Comparison of ENCODE assay signal across 8 cellular contexts in the genomic region with DNA sequence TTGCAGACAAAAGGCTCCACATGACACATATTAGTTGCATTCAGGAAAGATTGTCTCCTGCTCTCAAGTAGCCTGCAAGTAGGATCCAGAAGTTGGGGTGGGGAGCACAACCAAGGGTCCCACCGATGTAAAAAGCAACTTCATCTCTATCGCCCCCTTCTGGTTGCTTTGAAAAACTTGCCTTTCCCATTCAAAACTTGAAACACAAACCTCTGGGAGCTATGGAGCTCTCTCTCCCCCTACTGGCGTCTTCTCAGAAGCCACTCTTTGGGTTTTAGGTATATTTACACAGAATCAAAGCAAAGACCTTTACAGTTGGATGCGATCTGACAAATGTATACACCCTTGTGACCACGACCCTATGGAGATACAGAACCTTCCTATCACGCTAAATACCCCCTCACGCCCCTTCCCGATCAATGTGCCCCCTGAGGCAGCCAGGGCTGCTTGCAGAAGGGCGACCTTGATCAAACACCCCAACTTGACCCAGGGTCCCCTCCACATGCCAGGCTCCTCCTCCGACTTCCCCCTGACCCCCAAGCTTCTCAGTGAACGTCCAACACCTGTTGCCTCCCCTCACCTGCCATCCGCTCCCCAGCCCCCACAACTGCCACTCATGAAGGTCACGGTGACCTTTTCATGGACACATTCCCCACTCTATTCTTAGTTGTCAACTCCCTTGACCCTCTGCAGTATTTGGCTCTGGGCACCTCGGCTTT. TPM values are rescaled to one million over a fixed set of nuclear protein-coding genes. Genes with fewer than 3 reads are reported as not detected.
DNase-seq lines count a peak whose midpoint lies in the region; ATAC-seq, FAIRE-seq and TF ChIP-seq lines count a peak whose summit lies in the region.

No MANE protein-coding gene starts in this region.

- H3K9ac ChIP-seq in mucosa of stomach (ENCODE audit: low read length) = peak overlapping the region; percentile 0

- intact Hi-C loops in aorta (cut with DNase I) = loop anchor here in 1 of 2 donors (2.0 kb wide), 1 partner anchor 63 kb away; no protein-coding TSS in a partner anchor

- TF ChIP-seq CTCF in D721Med (IDR thresholded peaks at IDR 0.05; ENCODE audit: insufficient read depth, missing control alignments) (peak; percentile 96), epithelial cell of esophagus (IDR thresholded peaks at IDR 0.05; ENCODE audit: insufficient read depth, low read depth, low read length, missing control alignments) (peak; percentile 100)

- H3K9me3 ChIP-seq in mucosa of stomach (ENCODE audit: control insufficient read depth, low read length) (no peaks in the 10 kb centered on the region), aorta (ENCODE audit: control insufficient read depth, low read length) (no peaks in the 10 kb centered on the region)

- H3K36me3 ChIP-seq in mucosa of stomach (ENCODE audit: control insufficient read depth, insufficient read depth, low read length) (no peaks in the 10 kb centered on the region), aorta (ENCODE audit: control insufficient read depth in 1 of 2, insufficient read depth in 2 of 2, low read length in 1 of 2) (no peaks in the 10 kb centered on the region)

- FAIRE-seq in D721Med (lab: Jason Lieb, UNC) = no peak

- peaks cover 40% of the 10 kb centered on the region for H3K4me1 ChIP-seq in mucosa of stomach (ENCODE audit: control insufficient read depth, insufficient read depth, low read length)
- no peaks in the 10 kb centered on the region for H3K4me1 ChIP-seq in aorta (ENCODE audit: control insufficient read depth in 1 of 2, insufficient read depth in 2 of 2, low read length in 2 of 2)

- DNase-seq in D721Med (ENCODE audit: insufficient read length, low spot score) = peak; percentile 77
- DNase-seq in HS-5 (ENCODE audit: low read depth) = peak; percentile 58
- DNase-seq in NCI-H774 (lab: John Stamatoyannopoulos, UW) = peak; percentile 62
- DNase-seq in activated CD4-positive, alpha-beta T cell treated with anti-CD3 and anti-CD28 coated beads, Interleukin-2, amount 50 U/mL, for 1 hour = peak; percentile 66
- DNase-seq in epithelial cell of esophagus (ENCODE audit: low read depth) = peak; percentile 86
- no peak for DNase-seq in aorta
- DNase-seq in 8988T = no peak

- H3K27me3 ChIP-seq in mucosa of stomach (ENCODE audit: control insufficient read depth, insufficient read depth, low read length) (no peaks in the 10 kb centered on the region), aorta (ENCODE audit: control insufficient read depth in 1 of 2, insufficient read depth in 2 of 2, low read length in 1 of 2) (no peaks in the 10 kb centered on the region)

- ATAC-seq in aorta (ENCODE audit: low FRiP score) = peak; percentile 87

- WGBS in aorta, 2 donors = 29 to 30% methylated on average over 14 of the region's 14 CpGs

- H3K4me3 ChIP-seq in epithelial cell of esophagus (ENCODE audit: low read length) (no peak overlapping the region), mucosa of stomach (ENCODE audit: low read length) (no peak overlapping the region), aorta (ENCODE audit: low read length in 2 of 2) (no peak overlapping the region)

- no peak overlapping the region for H3K27ac ChIP-seq in aorta (ENCODE audit: low read depth in 1 of 2, low read length in 2 of 2)

RNA-seq across cellular contexts. Expression of a gene that starts 10.1 kb away (rescaled TPM):
- total RNA-seq in aorta = 10 to 100 TPM; 38.8 to 40.5 TPM
- polyA plus RNA-seq in aorta = 100 to 1,000 TPM in 1 of 2 donors, 10 to 100 TPM in 1; 52.5 to 135 TPM

RNA-seq across cellular contexts. Expression of a gene that starts 10.8 kb away (rescaled TPM):
- 1 to 10 TPM in 1 of 2 donors, under 1 TPM in 1; 0.49 to 1.2 TPM for total RNA-seq in aorta
- polyA plus RNA-seq in aorta = 1 to 10 TPM in 1 of 2 donors, not detected in 1; 4.1 TPM

RNA-seq across cellular contexts. Expression of a gene that starts 20.7 kb away (rescaled TPM):
- 10 to 100 TPM; 20.2 to 31.3 TPM for total RNA-seq in aorta
- polyA plus RNA-seq in aorta = 10 to 100 TPM in 1 of 2 donors, 1 to 10 TPM in 1; 2.6 to 10.1 TPM

RNA-seq across cellular contexts. Expression of a gene that starts 42.5 kb away (rescaled TPM):
- total RNA-seq in aorta = 10 to 100 TPM; 82.6 to 90.2 TPM
- 100 to 1,000 TPM in 1 of 2 donors, 10 to 100 TPM in 1; 50.5 to 165 TPM for polyA plus RNA-seq in aorta

RNA-seq across cellular contexts. Expression of a gene that starts 57.8 kb away (rescaled TPM):
- 100 to 1,000 TPM; 204 to 287 TPM for total RNA-seq in aorta
- 100 to 1,000 TPM; 146 to 162 TPM for polyA plus RNA-seq in aorta

Comparison
In these comparisons a context has a peak if more than half of its experiments do, and no peak if none do; other contexts are left out.
1. DNase-seq: peak in D721Med (single experiment), HS-5 (single experiment), NCI-H774 (single experiment), activated CD4-positive, alpha-beta T cell treated with anti-CD3 and anti-CD28 coated beads, Interleukin-2, amount 50 U/mL, for 1 hour (single experiment) and epithelial cell of esophagus (single experiment); none in aorta (0 of 2) and 8988T (single experiment).